Comparison of ENCODE assay signal across 2 cellular contexts in genomic region chr19:11435833-11436313, GRCh38.
TF ChIP-seq lines count a peak whose summit lies in the region.

No MANE protein-coding gene starts in this region.

TF ChIP-seq in SK-N-SH, 30 proteins besides CTCF, POLR2A, EP300 and RAD21:
- TF ChIP-seq EZH2phosphoT487 (IDR thresholded peaks at IDR 0.05; ENCODE audit: borderline replicate concordance, low read depth) (no peak), FOSL2 (IDR thresholded peaks at IDR 0.05; ENCODE audit: borderline replicate concordance, low read depth) (no peak), SMC3 (IDR thresholded peaks at IDR 0.05; ENCODE audit: low read depth, low read length) (no peak), REST (IDR thresholded peaks at IDR 0.05; ENCODE audit: low read depth, low read length) (no peak), IRF3 (IDR thresholded peaks at IDR 0.05; ENCODE audit: low read depth, low read length) (no peak), FOXM1 (IDR thresholded peaks at IDR 0.05; ENCODE audit: low read depth) (no peak), POLR2AphosphoS5 (IDR thresholded peaks at IDR 0.05; ENCODE audit: low read depth, low read length) (no peak), ELF1 (IDR thresholded peaks at IDR 0.05) (no peak), FOXJ3 (CRISPR knock-in tag; IDR thresholded peaks at IDR 0.05) (no peak), ZBTB33 (IDR thresholded peaks at IDR 0.05; ENCODE audit: borderline replicate concordance, low read depth) (no peak)

TF ChIP-seq in endothelial cell of umbilical vein, 7 proteins besides CTCF, POLR2A, EP300 and RAD21:
- no peak for TF ChIP-seq MYC (IDR thresholded peaks at IDR 0.05; ENCODE audit: low read depth, low read length)
- TF ChIP-seq POLR2AphosphoS5 (IDR thresholded peaks at IDR 0.05; ENCODE audit: insufficient read depth, low read depth, low read length): no peak
- no peak for TF ChIP-seq EZH2 (IDR thresholded peaks at IDR 0.05; ENCODE audit: borderline replicate concordance, low read depth, low read length, severe bottlenecking)
- TF ChIP-seq MAX (IDR thresholded peaks at IDR 0.05; ENCODE audit: insufficient read depth, insufficient read length): no peak
- no peak for TF ChIP-seq GATA2 (IDR thresholded peaks at IDR 0.05; ENCODE audit: insufficient read depth, insufficient read length, low read depth, low read length)
- no peak for TF ChIP-seq JUN (IDR thresholded peaks at IDR 0.05; ENCODE audit: borderline replicate concordance, insufficient read depth, insufficient read length, low read depth)
- no peak for TF ChIP-seq FOS (IDR thresholded peaks at IDR 0.05; ENCODE audit: borderline replicate concordance, insufficient read depth, low read length)
TF ChIP-seq in endothelial cell of umbilical vein: peak in this region for 0.
